Comparison of ENCODE assay signal across 10 cellular contexts in genomic region chr18:27057459-27058302, GRCh38.
DNase-seq lines count a peak whose midpoint lies in the region; ATAC-seq and TF ChIP-seq lines count a peak whose summit lies in the region.
"Had no signal": no experiment of that assay in that cellular context is flagged by ENCODE, and none has a peak within 500 bp of the region (broad histone marks: within the 10 kb centered on the region; RNA-seq: fewer than 3 reads in every experiment).

No MANE protein-coding gene starts in this region.

- TF ChIP-seq CTCF in RWPE1 (conservative IDR thresholded peaks at IDR 0.05; ENCODE audit: low read depth), result no peak

- DNase-seq in HuH-7 (ENCODE audit: low spot score) (peak; percentile 14), OCI-M1 (lab: John Stamatoyannopoulos, UW) (peak; percentile 4), right cardiac atrium (peak in 1 of 3 donors; percentile 64), putamen (ENCODE audit: low spot score) (peak; percentile 23), GDM1 (lab: John Stamatoyannopoulos, UW) (no peak), RWPE1 (ENCODE audit: low spot score) (no peak)
- DNase-seq in activated CD4-positive, alpha-beta T cell treated with anti-CD3 and anti-CD28 coated beads for 48 hours, result no peak
- DNase-seq: activated CD4-positive, CD25-positive, alpha-beta regulatory T cell treated with anti-CD3 and anti-CD28 coated beads, Interleukin-2, amount 50 U/mL, for 72 hours; NCI-H1694 treated with DMSO at 0.1 percent for 48 hours had no signal

- H3K9me3 ChIP-seq in right cardiac atrium (ENCODE audit: control insufficient read depth, low read length), result no peaks in the 10 kb centered on the region

- POLR2A ChIA-PET in RWPE1 (lab: Yijun Ruan, JAX; ENCODE audit: low non-redundant PET), result no interaction called here

- H3K27me3 ChIP-seq in right cardiac atrium (ENCODE audit: control insufficient read depth, insufficient read depth), result no peaks in the 10 kb centered on the region

- H3K4me1 ChIP-seq in right cardiac atrium (ENCODE audit: control insufficient read depth, insufficient read depth, low read length), result no peaks in the 10 kb centered on the region

- peak overlapping the region; percentile 98 for H3K27ac ChIP-seq in right cardiac atrium (ENCODE audit: low read length)
- no peak overlapping the region for H3K27ac ChIP-seq in RWPE1

- ATAC-seq in right cardiac atrium, result peak; percentile 95 to 97
- ATAC-seq in HG03460 (IDR thresholded peaks at IDR 0.05; ENCODE audit: unreplicated experiment), result no peak

- H3K4me3 ChIP-seq in right cardiac atrium (ENCODE audit: low read length), result no peak overlapping the region

- WGBS in right cardiac atrium, result 33% methylated on average over 12 of the region's 12 CpGs

- intact Hi-C loops in right cardiac atrium (cut with DNase I), result no loop called here

- CTCF ChIA-PET in RWPE1 (lab: Yijun Ruan, JAX), result no interaction called here

Comparison
In these comparisons a context has a peak if more than half of its experiments do, and no peak if none do; other contexts are left out.
1. DNase-seq: peak in HuH-7 (single experiment), OCI-M1 (single experiment) and putamen (single experiment); none in GDM1 (single experiment), RWPE1 (single experiment) and activated CD4-positive, alpha-beta T cell treated with anti-CD3 and anti-CD28 coated beads for 48 hours (single experiment).